1 cellular context compared by ENCODE assay signal in the genomic region with DNA sequence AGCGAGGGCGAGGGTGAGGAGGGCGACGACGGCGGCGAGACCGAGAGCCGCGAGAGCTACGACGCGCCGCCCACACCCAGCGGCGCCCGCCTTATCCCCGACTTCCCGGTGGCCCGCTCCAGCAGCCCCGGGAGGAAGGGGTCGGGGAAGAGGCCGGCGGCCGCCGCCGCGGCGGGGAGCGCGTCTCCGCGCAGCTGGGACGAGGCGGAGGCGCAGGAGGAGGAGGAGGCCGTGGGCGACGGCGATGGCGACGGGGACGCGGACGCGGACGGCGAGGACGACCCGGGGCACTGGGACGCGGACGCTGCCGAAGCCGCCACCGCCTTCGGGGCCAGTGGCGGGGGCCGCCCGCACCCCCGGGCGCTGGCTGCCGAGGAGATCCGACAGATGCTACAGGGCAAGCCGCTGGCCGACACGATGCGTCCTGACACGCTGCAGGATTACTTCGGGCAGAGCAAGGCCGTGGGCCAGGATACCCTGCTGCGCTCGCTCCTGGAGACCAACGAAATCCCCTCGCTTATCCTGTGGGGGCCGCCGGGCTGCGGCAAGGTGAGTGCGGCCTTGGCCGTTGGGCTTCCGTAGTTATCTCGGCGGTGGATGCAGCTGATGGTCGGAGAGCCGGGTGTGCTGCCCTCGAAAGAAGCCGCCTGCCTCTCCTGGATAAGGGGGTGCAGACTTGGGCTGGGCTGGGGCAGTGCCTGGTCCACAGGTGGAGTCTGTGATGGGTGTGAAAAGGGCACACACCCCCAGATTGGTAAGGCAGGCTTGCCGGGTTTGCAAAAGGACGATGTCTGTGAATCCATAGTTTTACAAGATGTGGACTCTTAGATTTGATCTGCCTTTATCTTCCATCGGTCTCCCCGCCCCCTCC.
TF ChIP-seq lines count a peak whose summit lies in the region.

No MANE protein-coding gene starts in this region.

TF ChIP-seq in SK-N-SH, 30 proteins besides CTCF, POLR2A, EP300 and RAD21:
- peak; percentile 10; the same call in 1 of the 2 replicates for TF ChIP-seq MXI1 (IDR thresholded peaks at IDR 0.05; ENCODE audit: low read depth, low read length)
- TF ChIP-seq, protein P1, sequence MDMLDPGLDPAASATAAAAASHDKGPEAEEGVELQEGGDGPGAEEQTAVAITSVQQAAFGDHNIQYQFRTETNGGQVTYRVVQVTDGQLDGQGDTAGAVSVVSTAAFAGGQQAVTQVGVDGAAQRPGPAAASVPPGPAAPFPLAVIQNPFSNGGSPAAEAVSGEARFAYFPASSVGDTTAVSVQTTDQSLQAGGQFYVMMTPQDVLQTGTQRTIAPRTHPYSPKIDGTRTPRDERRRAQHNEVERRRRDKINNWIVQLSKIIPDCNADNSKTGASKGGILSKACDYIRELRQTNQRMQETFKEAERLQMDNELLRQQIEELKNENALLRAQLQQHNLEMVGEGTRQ (IDR thresholded peaks at IDR 0.05; ENCODE audit: borderline replicate concordance, low read depth, low read length): no peak
TF ChIP-seq in SK-N-SH: peak in this region for 1.
